10 cellular contexts compared by ENCODE assay signal in the genomic region with DNA sequence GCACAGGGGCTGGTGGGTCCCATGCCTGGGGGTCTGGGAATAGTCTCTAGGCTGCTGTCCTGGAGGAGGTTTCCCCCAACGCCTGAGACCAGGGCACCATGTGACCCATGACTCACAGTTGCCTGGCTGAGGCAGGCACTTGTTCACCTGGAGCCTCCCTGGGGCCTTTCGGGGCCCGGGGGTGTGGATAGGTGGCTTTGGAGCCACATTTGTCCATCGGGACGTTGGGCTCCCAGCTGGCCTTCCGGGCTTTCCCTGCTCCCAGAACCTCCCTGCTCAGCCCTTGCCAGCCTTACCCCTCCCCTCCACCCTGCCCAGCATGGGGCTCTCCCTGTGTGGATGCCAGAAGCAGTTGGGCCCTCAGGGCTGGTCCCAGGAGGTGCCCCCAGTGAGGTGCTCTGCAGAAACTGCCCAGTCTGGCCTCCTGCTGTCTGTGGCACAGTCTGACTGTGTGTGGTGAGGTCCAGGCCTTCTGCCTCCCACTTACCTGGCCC. TPM values are rescaled to one million over a fixed set of nuclear protein-coding genes. Genes with fewer than 3 reads are reported as not detected.
DNase-seq lines count a peak whose midpoint lies in the region; ATAC-seq and TF ChIP-seq lines count a peak whose summit lies in the region.
"Had no signal": no experiment of that assay in that cellular context is flagged by ENCODE, and none has a peak within 500 bp of the region (broad histone marks: within the 10 kb centered on the region; RNA-seq: fewer than 3 reads in every experiment).

No MANE protein-coding gene starts in this region.

- H3K14ac ChIP-seq in IMR-90 (replicated peaks; ENCODE audit: low read depth, low read length): no peak overlapping the region

- 0 out of 2 replicates have a peak, but pooled peaks cover 6% of the 10 kb centered on the region for H3K9me1 ChIP-seq in IMR-90 (ENCODE audit: insufficient read depth, low read length)

- H2AK5ac ChIP-seq in IMR-90 (ENCODE audit: low read depth, low read length): no peak overlapping the region

- ATAC-seq in IMR-90 (ENCODE audit: low read depth): no peak; the same call in 1 of the 2 replicates
- ATAC-seq in natural killer cell: no peak

- DNase-seq in 8988T (peak; percentile 54), IMR-90 (no peak), colonic mucosa (peak; percentile 15), natural killer cell (peak; percentile 12), superior temporal gyrus (ENCODE audit: extremely low spot score) (no peak), NCI-H2107 (lab: John Stamatoyannopoulos, UW) (no peak), NCI-H526 treated with DMSO at 0.1 percent for 48 hours (lab: John Stamatoyannopoulos, UW) (no peak)
- DNase-seq in activated CD4-positive, alpha-beta T cell treated with anti-CD3 and anti-CD28 coated beads, Interleukin-2, amount 10 ng/mL, durations not matched to agents 24 days and 14 days: no peak
- DNase-seq: GF-D8 had no signal

- H3K4me2 ChIP-seq in IMR-90 (ENCODE audit: low read depth, low read length): no peak overlapping the region
- H3K4me2 ChIP-seq: BLaER1 had no signal

- dilution Hi-C loops in IMR-90 (cut with HindIII; ENCODE audit: low sequenced_read_pairs, unreplicated experiment): no loop called here

- peaks cover 81% of the 10 kb centered on the region for H4K20me1 ChIP-seq in IMR-90 (ENCODE audit: insufficient read depth, low read length)
- H4K20me1 ChIP-seq: BLaER1 had no signal

- no CpG with 5 or more reads among the region's 6 CpGs for WGBS in IMR-90 (ENCODE audit: extremely low coverage in 2 of 2, insufficient read length in 1 of 2), 2 experiments

- H2AK9ac ChIP-seq in IMR-90 (replicated peaks; ENCODE audit: low read depth, low read length, poor library complexity): peak overlapping the region; percentile 57

- H3K4me1 Mint-ChIP-seq in natural killer cell: no peaks in the 10 kb centered on the region
- no peaks in the 10 kb centered on the region for H3K4me1 Mint-ChIP-seq in activated CD4-positive, alpha-beta T cell treated with anti-CD3 and anti-CD28 coated beads, Interleukin-2, amount 10 ng/mL, durations not matched to agents 24 days and 14 days

- H3K27me3 ChIP-seq in IMR-90 (ENCODE audit: control insufficient read depth, insufficient read depth, low read length) (no peaks in the 10 kb centered on the region), colonic mucosa (no peaks in the 10 kb centered on the region)
- H3K27me3 ChIP-seq: BLaER1 had no signal

- TF ChIP-seq RAD21 in IMR-90 (IDR thresholded peaks at IDR 0.05; ENCODE audit: low read length): no peak

- peak overlapping the region; percentile 21 for H2BK5ac ChIP-seq in IMR-90 (ENCODE audit: low read depth, low read length, poor library complexity, severe bottlenecking)

- H3K36me3 Mint-ChIP-seq in natural killer cell: no peaks in the 10 kb centered on the region
- H3K36me3 Mint-ChIP-seq in activated CD4-positive, alpha-beta T cell treated with anti-CD3 and anti-CD28 coated beads, Interleukin-2, amount 10 ng/mL, durations not matched to agents 24 days and 14 days (ENCODE audit: low read depth): no peaks in the 10 kb centered on the region

- H3K23ac ChIP-seq in IMR-90 (ENCODE audit: low read depth, low read length): no peak overlapping the region

- TF ChIP-seq CTCF in IMR-90 (conservative IDR thresholded peaks at IDR 0.05; ENCODE audit: low read depth, low read length) (no peak), colonic mucosa (IDR thresholded peaks at IDR 0.05) (no peak), natural killer cell (IDR thresholded peaks at IDR 0.05) (no peak)

- no peak overlapping the region for H3K4me3 Mint-ChIP-seq in natural killer cell
- no peak overlapping the region for H3K4me3 Mint-ChIP-seq in activated CD4-positive, alpha-beta T cell treated with anti-CD3 and anti-CD28 coated beads, Interleukin-2, amount 10 ng/mL, durations not matched to agents 24 days and 14 days

- CTCF ChIA-PET in IMR-90 (lab: Yijun Ruan, JAX): no interaction called here

- H3K27ac Mint-ChIP-seq in natural killer cell: no peak overlapping the region
- H3K27ac Mint-ChIP-seq in activated CD4-positive, alpha-beta T cell treated with anti-CD3 and anti-CD28 coated beads, Interleukin-2, amount 10 ng/mL, durations not matched to agents 24 days and 14 days: no peak overlapping the region

- POLR2A ChIA-PET in IMR-90 (lab: Charles Lee; ENCODE audit: unreplicated experiment): no interaction called here

- no peak overlapping the region for H2BK20ac ChIP-seq in IMR-90 (ENCODE audit: low read depth, low read length)

- in situ Hi-C loops in IMR-90 (cut with MboI; ENCODE audit: low sequenced_read_pairs): no loop called here

- 0 out of 4 replicates have a peak overlapping the region, but pooled peaks of 1 of the 2 experiments have one; percentile 57 for H4K8ac ChIP-seq in IMR-90 (ENCODE audit: low read depth in 2 of 2, low read length in 2 of 2)

- H3K36me3 ChIP-seq in IMR-90 (ENCODE audit: control insufficient read depth, insufficient read depth, low read length) (peaks cover 96% of the 10 kb centered on the region), colonic mucosa (no peaks in the 10 kb centered on the region)
- H3K36me3 ChIP-seq: BLaER1 had no signal

- no peaks in the 10 kb centered on the region for H3K9me3 Mint-ChIP-seq in natural killer cell
- no peaks in the 10 kb centered on the region for H3K9me3 Mint-ChIP-seq in activated CD4-positive, alpha-beta T cell treated with anti-CD3 and anti-CD28 coated beads, Interleukin-2, amount 10 ng/mL, durations not matched to agents 24 days and 14 days

- BruUV-seq in IMR-90 (replicated peaks; lab: Mats Ljungman, UMichigan): no TSS peak

- no peak overlapping the region for H2BK120ac ChIP-seq in IMR-90 (ENCODE audit: low read depth, low read length)

- peak overlapping the region; percentile 53; the same call in 1 of the 2 replicates for H4K5ac ChIP-seq in IMR-90 (ENCODE audit: low read depth, low read length)

- no peak overlapping the region for H2AFZ ChIP-seq in IMR-90 (replicated peaks; ENCODE audit: low read length, poor library complexity)

- H3K18ac ChIP-seq in IMR-90 (ENCODE audit: low read depth, low read length): 0 out of 2 replicates have a peak overlapping the region, but pooled peaks have one; percentile 6

- TF ChIP-seq POLR2A in IMR-90 (IDR thresholded peaks at IDR 0.05; ENCODE audit: low read depth, low read length): no peak; the same call in none of the 2 replicates

- H3K4me3 ChIP-seq in IMR-90 (ENCODE audit: insufficient read depth, low read depth, low read length) (no peak overlapping the region), colonic mucosa (no peak overlapping the region)
- H3K4me3 ChIP-seq: BLaER1 had no signal

- H3K4me1 ChIP-seq in IMR-90 (ENCODE audit: control insufficient read depth, insufficient read depth, low read length) (0 out of 2 replicates have a peak, but pooled peaks cover 1% of the 10 kb centered on the region), colonic mucosa (no peaks in the 10 kb centered on the region)

- H3K9ac ChIP-seq in IMR-90 (ENCODE audit: low read depth, low read length): no peak overlapping the region
- H3K9ac ChIP-seq in colonic mucosa (ENCODE audit: low read depth in 2 of 2, low read length in 2 of 2): no peak overlapping the region
- H3K9ac ChIP-seq: BLaER1 had no signal

- H3K27ac ChIP-seq in IMR-90 (ENCODE audit: insufficient read depth, low read length): peak overlapping the region; percentile 60
- no peak overlapping the region for H3K27ac ChIP-seq in colonic mucosa
- H3K27ac ChIP-seq: BLaER1 had no signal

- H3K9me3 ChIP-seq in IMR-90 (ENCODE audit: control insufficient read depth, insufficient read depth, low read length) (no peaks in the 10 kb centered on the region), colonic mucosa (no peaks in the 10 kb centered on the region)
- H3K9me3 ChIP-seq: BLaER1 had no signal

- peaks cover 26 to 80% of the 10 kb centered on the region in 2 experiments for H3K79me1 ChIP-seq in IMR-90 (ENCODE audit: low read depth in 1 of 2, low read length in 2 of 2)

- no peak overlapping the region for H3K56ac ChIP-seq in IMR-90 (ENCODE audit: extremely low read depth, insufficient read depth, low read length)

- H3K4ac ChIP-seq in IMR-90 (ENCODE audit: low read depth, low read length): 0 out of 2 replicates have a peak overlapping the region, but pooled peaks have one; percentile 0

- no peak overlapping the region for H2BK15ac ChIP-seq in IMR-90 (ENCODE audit: low read depth, low read length)

- H4K91ac ChIP-seq in IMR-90 (ENCODE audit: insufficient read depth, low read depth, low read length): no peak overlapping the region

- intact Hi-C loops in IMR-90 (cut with micrococcal nuclease): loop anchor here (5.0 kb wide), 1 partner anchor 102 kb away; a partner anchor contains a TSS
- intact Hi-C loops in colonic mucosa (cut with DNase I): no loop called here
- intact Hi-C loops in natural killer cell (cut with micrococcal nuclease): no loop called here
- intact Hi-C loops in activated CD4-positive, alpha-beta T cell treated with anti-CD3 and anti-CD28 coated beads, Interleukin-2, amount 10 ng/mL, durations not matched to agents 24 days and 14 days (cut with micrococcal nuclease): no loop called here

- H3K27me3 Mint-ChIP-seq in natural killer cell (ENCODE audit: low read depth in 2 of 2): no peaks in the 10 kb centered on the region
- H3K27me3 Mint-ChIP-seq in activated CD4-positive, alpha-beta T cell treated with anti-CD3 and anti-CD28 coated beads, Interleukin-2, amount 10 ng/mL, durations not matched to agents 24 days and 14 days: no peaks in the 10 kb centered on the region

TF ChIP-seq in IMR-90, 13 proteins besides CTCF, POLR2A, EP300 and RAD21 (continues in another document):
- TF ChIP-seq, protein P1, sequence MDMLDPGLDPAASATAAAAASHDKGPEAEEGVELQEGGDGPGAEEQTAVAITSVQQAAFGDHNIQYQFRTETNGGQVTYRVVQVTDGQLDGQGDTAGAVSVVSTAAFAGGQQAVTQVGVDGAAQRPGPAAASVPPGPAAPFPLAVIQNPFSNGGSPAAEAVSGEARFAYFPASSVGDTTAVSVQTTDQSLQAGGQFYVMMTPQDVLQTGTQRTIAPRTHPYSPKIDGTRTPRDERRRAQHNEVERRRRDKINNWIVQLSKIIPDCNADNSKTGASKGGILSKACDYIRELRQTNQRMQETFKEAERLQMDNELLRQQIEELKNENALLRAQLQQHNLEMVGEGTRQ (IDR thresholded peaks at IDR 0.05; ENCODE audit: low read depth, low read length): peak; percentile 79

RNA-seq across cellular contexts. Expression of a gene that starts 14.2 kb away (rescaled TPM):
- 173 and 186 TPM in 2 replicates for total RNA-seq in IMR-90 (2012; rRNA removed)
- polyA plus RNA-seq in IMR-90 (2012; rRNA removed): 1,556 and 1,578 TPM in 2 replicates
- 1,992 and 3,331 TPM in 2 replicates for polyA plus RNA-seq in IMR-90 (2012; cell fraction: cytosol; rRNA removed)
- polyA plus RNA-seq in IMR-90 (2012; cell fraction: nucleus; rRNA removed; ENCODE audit: low replicate concordance): 5,237 and 11,886 TPM in 2 replicates
- 100 to 1,000 TPM in 1 of 2 donors, 10 to 100 TPM in 1; 39.8 to 131 TPM for total RNA-seq in colonic mucosa
- total RNA-seq in natural killer cell: 1 to 10 TPM; 1.0 to 5.2 (median 2.5) TPM
- total RNA-seq in activated CD4-positive, alpha-beta T cell treated with anti-CD3 and anti-CD28 coated beads, Interleukin-2, amount 10 ng/mL, durations not matched to agents 24 days and 14 days: 0.40 and 0.47 TPM in 2 replicates

Comparison
In these comparisons a context has a peak if more than half of its experiments do, and no peak if none do; other contexts are left out.
1. DNase-seq: peak in 8988T (single experiment), colonic mucosa (single experiment) and natural killer cell (single experiment); none in IMR-90 (single experiment), superior temporal gyrus (single experiment), NCI-H2107 (single experiment), activated CD4-positive, alpha-beta T cell treated with anti-CD3 and anti-CD28 coated beads, Interleukin-2, amount 10 ng/mL, durations not matched to agents 24 days and 14 days (single experiment) and NCI-H526 treated with DMSO at 0.1 percent for 48 hours (single experiment).
2. RNA of a gene that starts 14.2 kb away (total RNA-seq): 173 to 186 TPM in IMR-90 and 39.8 to 131 TPM in colonic mucosa; 1.0 to 5.2 TPM in natural killer cell and 0.40 to 0.47 TPM in activated CD4-positive, alpha-beta T cell treated with anti-CD3 and anti-CD28 coated beads, Interleukin-2, amount 10 ng/mL, durations not matched to agents 24 days and 14 days; every median in the first group is over 4 times any median in the second.